In genomic region chr6:44480097-44480539, GRCh38 we compare ENCODE assay signal across 32 cellular contexts.
DNase-seq lines count a peak whose midpoint lies in the region; ATAC-seq and TF ChIP-seq lines count a peak whose summit lies in the region.
"Had no signal": no experiment of that assay in that cellular context is flagged by ENCODE, and none has a peak within 500 bp of the region (broad histone marks: within the 10 kb centered on the region; RNA-seq: fewer than 3 reads in every experiment).

No MANE protein-coding gene starts in this region.

- peaks cover 22% of the 10 kb centered on the region for H3K4me1 Mint-ChIP-seq in GM23338
- H3K4me1 Mint-ChIP-seq: activated naive CD4-positive, alpha-beta T cell treated with anti-CD3 and anti-CD28 coated beads, Interleukin-2, amount 10 ng/mL, durations not matched to agents 7 days and 5 days; activated T-helper 17 cell treated with anti-CD3 and anti-CD28 coated beads, Interleukin-2, amount 50 U/mL, for 72 hours had no signal

- H3K9me2 ChIP-seq in GM23338 (ENCODE audit: insufficient read depth): no peaks in the 10 kb centered on the region

- H2AFZ ChIP-seq in GM23338: no peak overlapping the region
- H2AFZ ChIP-seq in osteoblast (ENCODE audit: low read length): peak overlapping the region; percentile 3

- H3K4me1 ChIP-seq in GM23338 (ENCODE audit: insufficient read depth): peaks cover 10% of the 10 kb centered on the region; the same call in 1 of the 2 replicates
- H3K4me1 ChIP-seq in osteoblast (ENCODE audit: insufficient read depth, low read length): no peaks in the 10 kb centered on the region
- H3K4me1 ChIP-seq: adrenal gland had no signal

- no peaks in the 10 kb centered on the region for H3K27me3 ChIP-seq in GM23338 (ENCODE audit: insufficient read depth)
- peaks cover 3% of the 10 kb centered on the region for H3K27me3 ChIP-seq in osteoblast (ENCODE audit: insufficient read depth, low read length)
- H3K27me3 ChIP-seq in MG63: peaks cover 4% of the 10 kb centered on the region
- H3K27me3 ChIP-seq: BLaER1, upper lobe of left lung had no signal

- H3K4me2 ChIP-seq in GM23338 (no peak overlapping the region), osteoblast (ENCODE audit: insufficient read depth, low read length) (no peak overlapping the region)
- H3K4me2 ChIP-seq: BLaER1 had no signal

- H3K9me3 Mint-ChIP-seq in GM23338: no peaks in the 10 kb centered on the region
- H3K9me3 Mint-ChIP-seq: activated naive CD4-positive, alpha-beta T cell treated with anti-CD3 and anti-CD28 coated beads, Interleukin-2, amount 10 ng/mL, durations not matched to agents 7 days and 5 days; activated T-helper 17 cell treated with anti-CD3 and anti-CD28 coated beads, Interleukin-2, amount 50 U/mL, for 72 hours; effector memory CD8-positive, alpha-beta T cell; mesothelial cell of epicardium; naive B cell; stimulated activated naive B cell treated with anti-CD40 and anti-IgM and Interleukin-4, amounts not matched to agents 10 μg/mL and 1 μg/mL and 100 μg/mL, for 72 hours had no signal

- no peak for TF ChIP-seq CTCF in GM23338 (conservative IDR thresholded peaks at IDR 0.05; ENCODE audit: low read depth in 2 of 2)
- no peak for TF ChIP-seq CTCF in astrocyte of the spinal cord (IDR thresholded peaks at IDR 0.05; ENCODE audit: low read depth, low read length)
- no peak for TF ChIP-seq CTCF in osteoblast (IDR thresholded peaks at IDR 0.05; ENCODE audit: extremely low read depth, low read depth, low read length)

- H3K4me3 ChIP-seq in GM23338 (no peak overlapping the region), astrocyte of the spinal cord (ENCODE audit: low read depth, low read length) (no peak overlapping the region), osteoblast (ENCODE audit: insufficient read depth, low read length) (no peak overlapping the region), MG63 (no peak overlapping the region)
- H3K4me3 ChIP-seq: adrenal gland, BLaER1, GM12878, HAP-1, heart right ventricle, skin epidermis, upper lobe of left lung had no signal

- H3K27me3 Mint-ChIP-seq in GM23338 (ENCODE audit: insufficient read depth, low read depth, poor library complexity): peaks cover 5% of the 10 kb centered on the region

- H3K36me3 ChIP-seq in GM23338 (ENCODE audit: insufficient read depth): no peaks in the 10 kb centered on the region
- no peaks in the 10 kb centered on the region for H3K36me3 ChIP-seq in osteoblast (ENCODE audit: insufficient read depth, low read length)
- H3K36me3 ChIP-seq in MG63: no peaks in the 10 kb centered on the region
- H3K36me3 ChIP-seq: adrenal gland, BLaER1, HAP-1, heart right ventricle, upper lobe of left lung had no signal

- H3K36me3 Mint-ChIP-seq in GM23338 (ENCODE audit: low read depth): no peaks in the 10 kb centered on the region
- H3K36me3 Mint-ChIP-seq: activated naive CD4-positive, alpha-beta T cell treated with anti-CD3 and anti-CD28 coated beads, Interleukin-2, amount 10 ng/mL, durations not matched to agents 7 days and 5 days; mesothelial cell of epicardium; naive B cell; stimulated activated naive B cell treated with anti-CD40 and anti-IgM and Interleukin-4, amounts not matched to agents 10 μg/mL and 1 μg/mL and 100 μg/mL, for 72 hours had no signal

- H3K27ac Mint-ChIP-seq in GM23338: peak overlapping the region; percentile 44; the same call in 1 of the 2 replicates
- H3K27ac Mint-ChIP-seq: activated CD8-positive, alpha-beta T cell treated with anti-CD3 and anti-CD28 coated beads, Interleukin-2, amount 10 ng/mL, durations not matched to agents 7 days and 5 days; activated naive CD4-positive, alpha-beta T cell treated with anti-CD3 and anti-CD28 coated beads, Interleukin-2, amount 10 ng/mL, durations not matched to agents 7 days and 5 days; activated T-helper 17 cell treated with anti-CD3 and anti-CD28 coated beads, Interleukin-2, amount 50 U/mL, for 72 hours; effector memory CD8-positive, alpha-beta T cell; mesothelial cell of epicardium; stimulated activated naive B cell treated with anti-CD40 and anti-IgM and Interleukin-4, amounts not matched to agents 10 μg/mL and 1 μg/mL and 100 μg/mL, for 72 hours had no signal

- H3K9me3 ChIP-seq in osteoblast (ENCODE audit: low read depth, low read length): no peaks in the 10 kb centered on the region
- no peaks in the 10 kb centered on the region for H3K9me3 ChIP-seq in MG63
- H3K9me3 ChIP-seq: adrenal gland, BLaER1, HAP-1, heart right ventricle, upper lobe of left lung had no signal

- in situ Hi-C loops in astrocyte of the spinal cord (cut with HindIII; ENCODE audit: low sequenced_read_pairs): no loop called here

- H3K79me2 ChIP-seq in GM23338 (replicated peaks; ENCODE audit: insufficient read depth) (no peaks in the 10 kb centered on the region), osteoblast (ENCODE audit: insufficient read depth, low read length) (no peaks in the 10 kb centered on the region)

- H3K4me3 Mint-ChIP-seq in GM23338: no peak overlapping the region
- H3K4me3 Mint-ChIP-seq: activated CD8-positive, alpha-beta T cell treated with anti-CD3 and anti-CD28 coated beads, Interleukin-2, amount 10 ng/mL, durations not matched to agents 7 days and 5 days; activated naive CD4-positive, alpha-beta T cell treated with anti-CD3 and anti-CD28 coated beads, Interleukin-2, amount 10 ng/mL, durations not matched to agents 7 days and 5 days; activated T-helper 17 cell treated with anti-CD3 and anti-CD28 coated beads, Interleukin-2, amount 50 U/mL, for 72 hours; effector memory CD8-positive, alpha-beta T cell; mesothelial cell of epicardium; naive B cell; stimulated activated naive B cell treated with anti-CD40 and anti-IgM and Interleukin-4, amounts not matched to agents 10 μg/mL and 1 μg/mL and 100 μg/mL, for 72 hours had no signal

- no peaks in the 10 kb centered on the region for H3F3A ChIP-seq in GM23338 (replicated peaks; ENCODE audit: low read depth)

- H3K27ac ChIP-seq in GM23338 (ENCODE audit: low read depth) (no peak overlapping the region), osteoblast (ENCODE audit: low read depth, low read length) (no peak overlapping the region)
- H3K27ac ChIP-seq: adrenal gland, BLaER1, upper lobe of left lung had no signal

- DNase-seq in GM23338 (ENCODE audit: low spot score): no peak
- DNase-seq in astrocyte of the spinal cord (ENCODE audit: low read depth, low spot score): peak; percentile 41
- DNase-seq in globus pallidus (ENCODE audit: low spot score): peak; percentile 63
- no peak for DNase-seq in osteoblast (ENCODE audit: insufficient read length, low spot score, missing footprints)
- no peak for DNase-seq in MG63
- DNase-seq in activated CD8-positive, alpha-beta memory T cell treated with anti-CD3 and anti-CD28 coated beads, Interleukin-2, amount 50 U/mL, for 48 hours: no peak
- no peak for DNase-seq in RPMI8226
- DNase-seq: ACHN; activated CD8-positive, alpha-beta T cell treated with anti-CD3 and anti-CD28 coated beads, Interleukin-2, amount 10 ng/mL, durations not matched to agents 7 days and 5 days; activated naive CD4-positive, alpha-beta T cell treated with anti-CD3 and anti-CD28 coated beads, Interleukin-2, amount 10 ng/mL, durations not matched to agents 7 days and 5 days; adrenal gland; cortex of kidney; DMS153; effector memory CD8-positive, alpha-beta T cell; erythroblast; heart right ventricle; IMR-90; naive B cell; NCI-H1092 treated with DMSO at 0.1 percent for 48 hours; NCI-H187; NCI-H526; Right ventricle myocardium superior; stimulated activated naive B cell treated with anti-CD40 and anti-IgM and Interleukin-4, amounts not matched to agents 10 μg/mL and 1 μg/mL and 100 μg/mL, for 72 hours; T-helper 2 cell; upper lobe of left lung had no signal

- ATAC-seq in GM23338 (no peak), GM19463 (IDR thresholded peaks at IDR 0.05; ENCODE audit: unreplicated experiment) (no peak)
- ATAC-seq: activated CD8-positive, alpha-beta T cell treated with anti-CD3 and anti-CD28 coated beads, Interleukin-2, amount 10 ng/mL, durations not matched to agents 7 days and 5 days; activated T-helper 17 cell treated with anti-CD3 and anti-CD28 coated beads, Interleukin-2, amount 50 U/mL, for 72 hours; effector memory CD8-positive, alpha-beta T cell; GM12878; heart right ventricle; stimulated activated naive B cell treated with anti-CD40 and anti-IgM and Interleukin-4, amounts not matched to agents 10 μg/mL and 1 μg/mL and 100 μg/mL, for 72 hours had no signal

- H4K20me1 ChIP-seq in GM23338 (replicated peaks; ENCODE audit: insufficient read depth) (no peaks in the 10 kb centered on the region), osteoblast (ENCODE audit: insufficient read depth, low read length) (no peaks in the 10 kb centered on the region)
- H4K20me1 ChIP-seq: BLaER1 had no signal

TF ChIP-seq in GM23338, 12 proteins besides CTCF, POLR2A, EP300 and RAD21 (continues in another document):
- TF ChIP-seq REST (IDR thresholded peaks at IDR 0.05; ENCODE audit: unreplicated experiment): no peak

Comparison
In these comparisons a context has a peak if more than half of its experiments do, and no peak if none do; other contexts are left out.
1. DNase-seq: peak in astrocyte of the spinal cord (single experiment) and globus pallidus (single experiment); none in GM23338 (single experiment), osteoblast (single experiment), MG63 (single experiment), activated CD8-positive, alpha-beta memory T cell treated with anti-CD3 and anti-CD28 coated beads, Interleukin-2, amount 50 U/mL, for 48 hours (single experiment) and RPMI8226 (single experiment).